ENCODE assay signal across 1 cellular context in the genomic region with DNA sequence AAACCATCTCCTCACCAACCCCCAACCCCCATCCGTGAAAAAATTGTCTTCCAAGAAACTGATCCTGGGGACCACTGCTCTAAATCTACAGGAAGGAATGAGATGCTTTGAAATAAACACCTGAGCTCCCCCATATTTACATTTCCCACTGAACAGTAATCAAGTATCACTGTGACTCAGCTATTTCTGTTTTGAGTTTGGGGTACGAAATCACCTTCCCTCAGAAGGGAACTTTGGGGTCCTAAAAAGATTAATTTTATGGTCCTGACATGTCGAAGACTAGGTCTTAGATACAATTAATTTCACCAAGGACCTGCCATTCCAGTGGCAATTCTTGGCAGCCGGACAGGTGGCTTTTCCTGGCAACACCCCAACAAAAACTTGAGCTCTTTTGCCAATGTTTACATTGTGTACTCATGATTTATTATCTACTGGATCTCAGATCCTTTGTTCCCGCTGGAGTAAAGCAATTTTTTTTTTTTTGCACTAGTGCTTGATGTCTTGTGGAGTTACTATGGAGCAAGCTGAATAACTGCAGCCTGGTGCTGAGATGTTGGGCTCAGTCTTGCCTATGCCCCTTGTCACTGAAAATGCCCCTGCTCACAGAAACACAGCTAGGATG.
A peak's percentile ranks its signal among the peaks of the same experiment; 100 is the strongest.
TF ChIP-seq lines count a peak whose summit lies in the region.

No MANE protein-coding gene starts in this region.

TF ChIP-seq in HEK293, 187 proteins besides CTCF, POLR2A, EP300 and RAD21 (continued from another document and continues in another):
- TF ChIP-seq, protein P1, sequence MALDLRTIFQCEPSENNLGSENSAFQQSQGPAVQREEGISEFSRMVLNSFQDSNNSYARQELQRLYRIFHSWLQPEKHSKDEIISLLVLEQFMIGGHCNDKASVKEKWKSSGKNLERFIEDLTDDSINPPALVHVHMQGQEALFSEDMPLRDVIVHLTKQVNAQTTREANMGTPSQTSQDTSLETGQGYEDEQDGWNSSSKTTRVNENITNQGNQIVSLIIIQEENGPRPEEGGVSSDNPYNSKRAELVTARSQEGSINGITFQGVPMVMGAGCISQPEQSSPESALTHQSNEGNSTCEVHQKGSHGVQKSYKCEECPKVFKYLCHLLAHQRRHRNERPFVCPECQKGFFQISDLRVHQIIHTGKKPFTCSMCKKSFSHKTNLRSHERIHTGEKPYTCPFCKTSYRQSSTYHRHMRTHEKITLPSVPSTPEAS (tag by site-specific recombination; IDR thresholded peaks at IDR 0.05), result peak; percentile 19; the same call in 1 of the 2 replicates
- TF ChIP-seq KLF10 (tag by site-specific recombination; IDR thresholded peaks at IDR 0.05) (peak; percentile 46; the same call in 1 of the 2 replicates), OVOL3 (tag by site-specific recombination; IDR thresholded peaks at IDR 0.05) (0 out of 2 replicates have a peak, but pooled peaks have one; percentile 12), OSR2 (tag by site-specific recombination; IDR thresholded peaks at IDR 0.05) (peak; percentile 80), ZNF426 (tag by site-specific recombination; IDR thresholded peaks at IDR 0.05) (no peak), GLI4 (tag by site-specific recombination; IDR thresholded peaks at IDR 0.05) (no peak), ZNF16 (tag by site-specific recombination; IDR thresholded peaks at IDR 0.05; ENCODE audit: low read depth) (no peak), ZXDB (tag by site-specific recombination; IDR thresholded peaks at IDR 0.05) (peak; percentile 71; the same call in 1 of the 2 replicates), YY2 (tag by site-specific recombination; IDR thresholded peaks at IDR 0.05) (no peak), KLF8 (tag by site-specific recombination; IDR thresholded peaks at IDR 0.05) (peak; percentile 52), ZNF501 (tag by site-specific recombination; IDR thresholded peaks at IDR 0.05) (0 out of 2 replicates have a peak, but pooled peaks have one; percentile 18), ZNF174 (tag by site-specific recombination; IDR thresholded peaks at IDR 0.05) (no peak), SP2 (tag by site-specific recombination; IDR thresholded peaks at IDR 0.05) (0 out of 2 replicates have a peak, but pooled peaks have one; percentile 20), ZNF558 (tag by site-specific recombination; IDR thresholded peaks at IDR 0.05) (peak; percentile 43; the same call in 1 of the 2 replicates), ZNF335 (tag by site-specific recombination; conservative IDR thresholded peaks at IDR 0.05) (peak; percentile 79), ZNF341 (tag by site-specific recombination; IDR thresholded peaks at IDR 0.05; ENCODE audit: low read depth) (peak; percentile 89), SP7 (tag by site-specific recombination; IDR thresholded peaks at IDR 0.05) (peak; percentile 90), ZNF2 (tag by site-specific recombination; IDR thresholded peaks at IDR 0.05) (no peak; the same call in 1 of the 2 replicates), ZNF555 (tag by site-specific recombination; conservative IDR thresholded peaks at IDR 0.05) (no peak), ZBTB1 (tag by site-specific recombination; IDR thresholded peaks at IDR 0.05) (0 out of 2 replicates have a peak, but pooled peaks have one; percentile 34), ZEB2 (tag by site-specific recombination; IDR thresholded peaks at IDR 0.05) (peak; percentile 78), TRIM28 (IDR thresholded peaks at IDR 0.05; ENCODE audit: borderline replicate concordance, low read length) (no peak)
- TF ChIP-seq, protein P2, sequence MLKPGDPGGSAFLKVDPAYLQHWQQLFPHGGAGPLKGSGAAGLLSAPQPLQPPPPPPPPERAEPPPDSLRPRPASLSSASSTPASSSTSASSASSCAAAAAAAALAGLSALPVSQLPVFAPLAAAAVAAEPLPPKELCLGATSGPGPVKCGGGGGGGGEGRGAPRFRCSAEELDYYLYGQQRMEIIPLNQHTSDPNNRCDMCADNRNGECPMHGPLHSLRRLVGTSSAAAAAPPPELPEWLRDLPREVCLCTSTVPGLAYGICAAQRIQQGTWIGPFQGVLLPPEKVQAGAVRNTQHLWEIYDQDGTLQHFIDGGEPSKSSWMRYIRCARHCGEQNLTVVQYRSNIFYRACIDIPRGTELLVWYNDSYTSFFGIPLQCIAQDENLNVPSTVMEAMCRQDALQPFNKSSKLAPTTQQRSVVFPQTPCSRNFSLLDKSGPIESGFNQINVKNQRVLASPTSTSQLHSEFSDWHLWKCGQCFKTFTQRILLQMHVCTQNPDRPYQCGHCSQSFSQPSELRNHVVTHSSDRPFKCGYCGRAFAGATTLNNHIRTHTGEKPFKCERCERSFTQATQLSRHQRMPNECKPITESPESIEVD (tag by site-specific recombination; IDR thresholded peaks at IDR 0.05), result peak; percentile 95
- TF ChIP-seq, protein P3, sequence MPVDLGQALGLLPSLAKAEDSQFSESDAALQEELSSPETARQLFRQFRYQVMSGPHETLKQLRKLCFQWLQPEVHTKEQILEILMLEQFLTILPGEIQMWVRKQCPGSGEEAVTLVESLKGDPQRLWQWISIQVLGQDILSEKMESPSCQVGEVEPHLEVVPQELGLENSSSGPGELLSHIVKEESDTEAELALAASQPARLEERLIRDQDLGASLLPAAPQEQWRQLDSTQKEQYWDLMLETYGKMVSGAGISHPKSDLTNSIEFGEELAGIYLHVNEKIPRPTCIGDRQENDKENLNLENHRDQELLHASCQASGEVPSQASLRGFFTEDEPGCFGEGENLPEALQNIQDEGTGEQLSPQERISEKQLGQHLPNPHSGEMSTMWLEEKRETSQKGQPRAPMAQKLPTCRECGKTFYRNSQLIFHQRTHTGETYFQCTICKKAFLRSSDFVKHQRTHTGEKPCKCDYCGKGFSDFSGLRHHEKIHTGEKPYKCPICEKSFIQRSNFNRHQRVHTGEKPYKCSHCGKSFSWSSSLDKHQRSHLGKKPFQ (tag by site-specific recombination; IDR thresholded peaks at IDR 0.05), result peak; percentile 41; the same call in 1 of the 2 replicates
- TF ChIP-seq, protein P4, sequence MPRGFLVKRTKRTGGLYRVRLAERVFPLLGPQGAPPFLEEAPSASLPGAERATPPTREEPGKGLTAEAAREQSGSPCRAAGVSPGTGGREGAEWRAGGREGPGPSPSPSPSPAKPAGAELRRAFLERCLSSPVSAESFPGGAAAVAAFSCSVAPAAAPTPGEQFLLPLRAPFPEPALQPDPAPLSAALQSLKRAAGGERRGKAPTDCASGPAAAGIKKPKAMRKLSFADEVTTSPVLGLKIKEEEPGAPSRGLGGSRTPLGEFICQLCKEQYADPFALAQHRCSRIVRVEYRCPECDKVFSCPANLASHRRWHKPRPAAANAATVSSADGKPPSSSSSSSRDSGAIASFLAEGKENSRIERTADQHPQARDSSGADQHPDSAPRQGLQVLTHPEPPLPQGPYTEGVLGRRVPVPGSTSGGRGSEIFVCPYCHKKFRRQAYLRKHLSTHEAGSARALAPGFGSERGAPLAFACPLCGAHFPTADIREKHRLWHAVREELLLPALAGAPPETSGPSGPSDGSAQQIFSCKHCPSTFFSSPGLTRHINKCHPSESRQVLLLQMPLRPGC (tag by site-specific recombination; IDR thresholded peaks at IDR 0.05), result peak; percentile 79
- TF ChIP-seq, protein P5, sequence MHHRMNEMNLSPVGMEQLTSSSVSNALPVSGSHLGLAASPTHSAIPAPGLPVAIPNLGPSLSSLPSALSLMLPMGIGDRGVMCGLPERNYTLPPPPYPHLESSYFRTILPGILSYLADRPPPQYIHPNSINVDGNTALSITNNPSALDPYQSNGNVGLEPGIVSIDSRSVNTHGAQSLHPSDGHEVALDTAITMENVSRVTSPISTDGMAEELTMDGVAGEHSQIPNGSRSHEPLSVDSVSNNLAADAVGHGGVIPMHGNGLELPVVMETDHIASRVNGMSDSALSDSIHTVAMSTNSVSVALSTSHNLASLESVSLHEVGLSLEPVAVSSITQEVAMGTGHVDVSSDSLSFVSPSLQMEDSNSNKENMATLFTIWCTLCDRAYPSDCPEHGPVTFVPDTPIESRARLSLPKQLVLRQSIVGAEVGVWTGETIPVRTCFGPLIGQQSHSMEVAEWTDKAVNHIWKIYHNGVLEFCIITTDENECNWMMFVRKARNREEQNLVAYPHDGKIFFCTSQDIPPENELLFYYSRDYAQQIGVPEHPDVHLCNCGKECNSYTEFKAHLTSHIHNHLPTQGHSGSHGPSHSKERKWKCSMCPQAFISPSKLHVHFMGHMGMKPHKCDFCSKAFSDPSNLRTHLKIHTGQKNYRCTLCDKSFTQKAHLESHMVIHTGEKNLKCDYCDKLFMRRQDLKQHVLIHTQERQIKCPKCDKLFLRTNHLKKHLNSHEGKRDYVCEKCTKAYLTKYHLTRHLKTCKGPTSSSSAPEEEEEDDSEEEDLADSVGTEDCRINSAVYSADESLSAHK (tag by site-specific recombination; IDR thresholded peaks at IDR 0.05), result peak; percentile 69
- TF ChIP-seq, protein P6, sequence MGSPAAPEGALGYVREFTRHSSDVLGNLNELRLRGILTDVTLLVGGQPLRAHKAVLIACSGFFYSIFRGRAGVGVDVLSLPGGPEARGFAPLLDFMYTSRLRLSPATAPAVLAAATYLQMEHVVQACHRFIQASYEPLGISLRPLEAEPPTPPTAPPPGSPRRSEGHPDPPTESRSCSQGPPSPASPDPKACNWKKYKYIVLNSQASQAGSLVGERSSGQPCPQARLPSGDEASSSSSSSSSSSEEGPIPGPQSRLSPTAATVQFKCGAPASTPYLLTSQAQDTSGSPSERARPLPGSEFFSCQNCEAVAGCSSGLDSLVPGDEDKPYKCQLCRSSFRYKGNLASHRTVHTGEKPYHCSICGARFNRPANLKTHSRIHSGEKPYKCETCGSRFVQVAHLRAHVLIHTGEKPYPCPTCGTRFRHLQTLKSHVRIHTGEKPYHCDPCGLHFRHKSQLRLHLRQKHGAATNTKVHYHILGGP (tag by site-specific recombination; IDR thresholded peaks at IDR 0.05), result no peak
- TF ChIP-seq, protein P7, sequence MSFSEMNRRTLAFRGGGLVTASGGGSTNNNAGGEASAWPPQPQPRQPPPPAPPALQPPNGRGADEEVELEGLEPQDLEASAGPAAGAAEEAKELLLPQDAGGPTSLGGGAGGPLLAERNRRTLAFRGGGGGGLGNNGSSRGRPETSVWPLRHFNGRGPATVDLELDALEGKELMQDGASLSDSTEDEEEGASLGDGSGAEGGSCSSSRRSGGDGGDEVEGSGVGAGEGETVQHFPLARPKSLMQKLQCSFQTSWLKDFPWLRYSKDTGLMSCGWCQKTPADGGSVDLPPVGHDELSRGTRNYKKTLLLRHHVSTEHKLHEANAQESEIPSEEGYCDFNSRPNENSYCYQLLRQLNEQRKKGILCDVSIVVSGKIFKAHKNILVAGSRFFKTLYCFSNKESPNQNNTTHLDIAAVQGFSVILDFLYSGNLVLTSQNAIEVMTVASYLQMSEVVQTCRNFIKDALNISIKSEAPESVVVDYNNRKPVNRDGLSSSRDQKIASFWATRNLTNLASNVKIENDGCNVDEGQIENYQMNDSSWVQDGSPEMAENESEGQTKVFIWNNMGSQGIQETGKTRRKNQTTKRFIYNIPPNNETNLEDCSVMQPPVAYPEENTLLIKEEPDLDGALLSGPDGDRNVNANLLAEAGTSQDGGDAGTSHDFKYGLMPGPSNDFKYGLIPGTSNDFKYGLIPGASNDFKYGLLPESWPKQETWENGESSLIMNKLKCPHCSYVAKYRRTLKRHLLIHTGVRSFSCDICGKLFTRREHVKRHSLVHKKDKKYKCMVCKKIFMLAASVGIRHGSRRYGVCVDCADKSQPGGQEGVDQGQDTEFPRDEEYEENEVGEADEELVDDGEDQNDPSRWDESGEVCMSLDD (tag by site-specific recombination; IDR thresholded peaks at IDR 0.05), result peak; percentile 55
- TF ChIP-seq, protein P8, sequence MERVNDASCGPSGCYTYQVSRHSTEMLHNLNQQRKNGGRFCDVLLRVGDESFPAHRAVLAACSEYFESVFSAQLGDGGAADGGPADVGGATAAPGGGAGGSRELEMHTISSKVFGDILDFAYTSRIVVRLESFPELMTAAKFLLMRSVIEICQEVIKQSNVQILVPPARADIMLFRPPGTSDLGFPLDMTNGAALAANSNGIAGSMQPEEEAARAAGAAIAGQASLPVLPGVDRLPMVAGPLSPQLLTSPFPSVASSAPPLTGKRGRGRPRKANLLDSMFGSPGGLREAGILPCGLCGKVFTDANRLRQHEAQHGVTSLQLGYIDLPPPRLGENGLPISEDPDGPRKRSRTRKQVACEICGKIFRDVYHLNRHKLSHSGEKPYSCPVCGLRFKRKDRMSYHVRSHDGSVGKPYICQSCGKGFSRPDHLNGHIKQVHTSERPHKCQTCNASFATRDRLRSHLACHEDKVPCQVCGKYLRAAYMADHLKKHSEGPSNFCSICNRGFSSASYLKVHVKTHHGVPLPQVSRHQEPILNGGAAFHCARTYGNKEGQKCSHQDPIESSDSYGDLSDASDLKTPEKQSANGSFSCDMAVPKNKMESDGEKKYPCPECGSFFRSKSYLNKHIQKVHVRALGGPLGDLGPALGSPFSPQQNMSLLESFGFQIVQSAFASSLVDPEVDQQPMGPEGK (tag by site-specific recombination; IDR thresholded peaks at IDR 0.05), result peak; percentile 47; the same call in 1 of the 2 replicates
- TF ChIP-seq, protein P9, sequence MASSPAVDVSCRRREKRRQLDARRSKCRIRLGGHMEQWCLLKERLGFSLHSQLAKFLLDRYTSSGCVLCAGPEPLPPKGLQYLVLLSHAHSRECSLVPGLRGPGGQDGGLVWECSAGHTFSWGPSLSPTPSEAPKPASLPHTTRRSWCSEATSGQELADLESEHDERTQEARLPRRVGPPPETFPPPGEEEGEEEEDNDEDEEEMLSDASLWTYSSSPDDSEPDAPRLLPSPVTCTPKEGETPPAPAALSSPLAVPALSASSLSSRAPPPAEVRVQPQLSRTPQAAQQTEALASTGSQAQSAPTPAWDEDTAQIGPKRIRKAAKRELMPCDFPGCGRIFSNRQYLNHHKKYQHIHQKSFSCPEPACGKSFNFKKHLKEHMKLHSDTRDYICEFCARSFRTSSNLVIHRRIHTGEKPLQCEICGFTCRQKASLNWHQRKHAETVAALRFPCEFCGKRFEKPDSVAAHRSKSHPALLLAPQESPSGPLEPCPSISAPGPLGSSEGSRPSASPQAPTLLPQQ (tag by site-specific recombination; IDR thresholded peaks at IDR 0.05), result peak; percentile 55
- TF ChIP-seq, protein P10, sequence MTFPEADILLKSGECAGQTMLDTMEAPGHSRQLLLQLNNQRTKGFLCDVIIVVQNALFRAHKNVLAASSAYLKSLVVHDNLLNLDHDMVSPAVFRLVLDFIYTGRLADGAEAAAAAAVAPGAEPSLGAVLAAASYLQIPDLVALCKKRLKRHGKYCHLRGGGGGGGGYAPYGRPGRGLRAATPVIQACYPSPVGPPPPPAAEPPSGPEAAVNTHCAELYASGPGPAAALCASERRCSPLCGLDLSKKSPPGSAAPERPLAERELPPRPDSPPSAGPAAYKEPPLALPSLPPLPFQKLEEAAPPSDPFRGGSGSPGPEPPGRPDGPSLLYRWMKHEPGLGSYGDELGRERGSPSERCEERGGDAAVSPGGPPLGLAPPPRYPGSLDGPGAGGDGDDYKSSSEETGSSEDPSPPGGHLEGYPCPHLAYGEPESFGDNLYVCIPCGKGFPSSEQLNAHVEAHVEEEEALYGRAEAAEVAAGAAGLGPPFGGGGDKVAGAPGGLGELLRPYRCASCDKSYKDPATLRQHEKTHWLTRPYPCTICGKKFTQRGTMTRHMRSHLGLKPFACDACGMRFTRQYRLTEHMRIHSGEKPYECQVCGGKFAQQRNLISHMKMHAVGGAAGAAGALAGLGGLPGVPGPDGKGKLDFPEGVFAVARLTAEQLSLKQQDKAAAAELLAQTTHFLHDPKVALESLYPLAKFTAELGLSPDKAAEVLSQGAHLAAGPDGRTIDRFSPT (tag by site-specific recombination; IDR thresholded peaks at IDR 0.05), result no peak
- TF ChIP-seq, protein P11, sequence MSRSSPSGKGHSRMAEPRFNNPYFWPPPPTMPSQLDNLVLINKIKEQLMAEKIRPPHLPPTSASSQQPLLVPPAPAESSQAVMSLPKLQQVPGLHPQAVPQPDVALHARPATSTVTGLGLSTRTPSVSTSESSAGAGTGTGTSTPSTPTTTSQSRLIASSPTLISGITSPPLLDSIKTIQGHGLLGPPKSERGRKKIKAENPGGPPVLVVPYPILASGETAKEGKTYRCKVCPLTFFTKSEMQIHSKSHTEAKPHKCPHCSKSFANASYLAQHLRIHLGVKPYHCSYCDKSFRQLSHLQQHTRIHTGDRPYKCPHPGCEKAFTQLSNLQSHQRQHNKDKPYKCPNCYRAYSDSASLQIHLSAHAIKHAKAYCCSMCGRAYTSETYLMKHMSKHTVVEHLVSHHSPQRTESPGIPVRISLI (tag by site-specific recombination; IDR thresholded peaks at IDR 0.05), result peak; percentile 98
